Comparison of ENCODE assay signal across 8 cellular contexts in the genomic region with DNA sequence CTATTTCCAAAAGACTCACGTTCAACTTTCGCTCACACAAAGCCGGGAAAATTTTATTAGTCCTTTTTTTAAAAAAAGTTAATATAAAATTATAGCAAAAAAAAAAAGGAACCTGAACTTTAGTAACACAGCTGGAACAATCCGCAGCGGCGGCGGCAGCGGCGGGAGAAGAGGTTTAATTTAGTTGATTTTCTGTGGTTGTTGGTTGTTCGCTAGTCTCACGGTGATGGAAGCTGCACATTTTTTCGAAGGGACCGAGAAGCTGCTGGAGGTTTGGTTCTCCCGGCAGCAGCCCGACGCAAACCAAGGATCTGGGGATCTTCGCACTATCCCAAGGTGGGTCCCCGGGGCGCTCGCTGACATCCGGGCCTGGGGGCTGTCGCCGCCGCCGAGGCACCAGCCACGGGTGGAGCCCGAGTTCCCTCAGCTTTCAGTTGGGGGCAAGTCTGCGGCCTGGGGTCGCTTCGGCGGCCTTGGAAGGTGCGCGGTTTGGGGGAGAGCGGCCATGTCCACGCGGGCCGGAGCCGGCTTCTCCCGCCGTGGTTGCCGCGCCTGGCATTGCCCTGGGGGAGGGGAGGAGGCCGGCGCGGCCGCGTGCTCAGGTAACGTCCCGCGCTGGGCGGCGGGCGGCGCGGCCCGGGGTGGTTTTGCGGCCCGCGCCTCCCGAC. TPM values are rescaled to one million over a fixed set of nuclear protein-coding genes. Genes with fewer than 3 reads are reported as not detected.
DNase-seq lines count a peak whose midpoint lies in the region; ATAC-seq, FAIRE-seq and TF ChIP-seq lines count a peak whose summit lies in the region.

No MANE protein-coding gene starts in this region.

- H3K27me3 ChIP-seq in lung (ENCODE audit: control insufficient read depth, insufficient read depth), result no peaks in the 10 kb centered on the region

- DNase-seq in A549 (ENCODE audit: low read depth in 1 of 2, low spot score in 1 of 2) (peak in 1 of 2 experiments; percentile 30), activated B cell treated with CpG ODN at 0.5 μM for 24 hours (no peak), lung (ENCODE audit: low spot score) (peak; percentile 37), superior temporal gyrus (ENCODE audit: extremely low spot score) (no peak)
- DNase-seq in stimulated activated CD8-positive, alpha-beta memory T cell treated with anti-CD3 and anti-CD28 coated beads, Interleukin-7, amount 100 ng/mL, for 4 hours (ENCODE audit: low read depth in 2 of 2), result peak; percentile 7 to 41

- H3K4me3 ChIP-seq in A549, result peak overlapping the region; percentile 86
- H3K4me3 ChIP-seq in lung, result peak overlapping the region; percentile 98

- no peak for TF ChIP-seq RAD21 in A549 (conservative IDR thresholded peaks at IDR 0.05 in 1 of 2, IDR thresholded peaks at IDR 0.05 in 1 of 2)

- CTCF ChIA-PET in A549 (lab: Yijun Ruan, JAX), result interaction anchor here (0.6 to 2.0 kb wide), 5 partner anchors 23 to 193 kb away, joined by 3 to 7 read pairs (median 3); no protein-coding TSS in a partner anchor
- CTCF ChIA-PET in activated B cell treated with CpG ODN at 0.5 μM for 24 hours (lab: Charles Lee), result interaction anchor here (1.2 to 2.1 kb wide), 2 partner anchors 60 to 192 kb away, joined by 7 to 11 read pairs; partner anchors contain the start of gene CDK19

- no peaks in the 10 kb centered on the region for H3K9me3 Mint-ChIP-seq in activated B cell treated with CpG ODN at 0.5 μM for 24 hours

- TF ChIP-seq EP300 in A549 (IDR thresholded peaks at IDR 0.05), result no peak

- ATAC-seq in A549, result peak; percentile 36 to 51; a peak in 5 of 6 replicates
- ATAC-seq in GM18858 (IDR thresholded peaks at IDR 0.05; ENCODE audit: unreplicated experiment), result peak; percentile 1
- peak; percentile 11 for ATAC-seq in HG03432 (IDR thresholded peaks at IDR 0.05; ENCODE audit: unreplicated experiment)
- peak; percentile 12 for ATAC-seq in activated B cell treated with CpG ODN at 0.5 μM for 24 hours (ENCODE audit: low read depth)
- peak; percentile 29 for ATAC-seq in lung (ENCODE audit: insufficient read depth, low FRiP score)

- 1% methylated on average over 16 of the region's 60 CpGs for WGBS in A549 (ENCODE audit: missing lambda C conversion rate)
- 1% methylated on average over 51 to 60 of the region's 60 CpGs for WGBS in lung, 2 donors

- H3K4me1 Mint-ChIP-seq in activated B cell treated with CpG ODN at 0.5 μM for 24 hours, result peaks cover 44% of the 10 kb centered on the region

- H3K9me3 ChIP-seq in A549, result no peaks in the 10 kb centered on the region
- no peaks in the 10 kb centered on the region for H3K9me3 ChIP-seq in lung (ENCODE audit: control insufficient read depth in 2 of 2, insufficient read depth in 1 of 2, low read length in 1 of 2)

- peaks cover 10% of the 10 kb centered on the region for H3K36me3 Mint-ChIP-seq in activated B cell treated with CpG ODN at 0.5 μM for 24 hours (ENCODE audit: low read depth)

- no peak for TF ChIP-seq CTCF in A549 (IDR thresholded peaks at IDR 0.05)
- no peak for TF ChIP-seq CTCF in activated B cell treated with CpG ODN at 0.5 μM for 24 hours (IDR thresholded peaks at IDR 0.05)
- TF ChIP-seq CTCF in lung (IDR thresholded peaks at IDR 0.05; ENCODE audit: control extremely low read depth, extremely low read depth), result no peak

- peak overlapping the region; percentile 82 for H3K4me2 ChIP-seq in A549

- H3K4me1 ChIP-seq in A549 (peaks cover 33% of the 10 kb centered on the region), lung (ENCODE audit: control insufficient read depth in 2 of 2, insufficient read depth in 2 of 2, low read length in 2 of 2) (peaks cover 3 to 6% of the 10 kb centered on the region in 2 donors)

- H3K27ac Mint-ChIP-seq in activated B cell treated with CpG ODN at 0.5 μM for 24 hours, result peak overlapping the region; percentile 99

- H3K4me3 Mint-ChIP-seq in activated B cell treated with CpG ODN at 0.5 μM for 24 hours, result peak overlapping the region; percentile 99

- intact Hi-C loops in activated B cell treated with CpG ODN at 0.5 μM for 24 hours (cut with micrococcal nuclease), result loop anchor here (1.0 to 10.0 kb wide), 13 partner anchors 9 to 1490 kb away; partner anchors contain the start of genes AK9, CD164, CDC40 and CDK19

- no peaks in the 10 kb centered on the region for H3K27me3 Mint-ChIP-seq in activated B cell treated with CpG ODN at 0.5 μM for 24 hours

- POLR2A ChIA-PET in A549 (lab: Yijun Ruan, JAX), result interaction anchor here (0.6 to 6.8 kb wide), 27 partner anchors 9 to 728 kb away, joined by 3 to 162 read pairs (median 5); partner anchors contain the start of genes CDK19, GTF3C6 and RPF2
- POLR2A ChIA-PET in activated B cell treated with CpG ODN at 0.5 μM for 24 hours (lab: Charles Lee), result interaction anchor here (0.6 to 7.8 kb wide), 52 partner anchors 8 to 1993 kb away, joined by 3 to 530 read pairs (median 4); partner anchors contain the start of genes CD164, CDK19, GTF3C6 and MICAL1

- H3K36me3 ChIP-seq in lung (ENCODE audit: control insufficient read depth in 2 of 2, insufficient read depth in 2 of 2, low read length in 2 of 2), result no peaks in the 10 kb centered on the region

- H3K27ac ChIP-seq in A549 (peak overlapping the region; percentile 94 to 99), cingulate gyrus (ENCODE audit: low read depth, low read length) (peak overlapping the region; percentile 73), lung (ENCODE audit: low read depth in 1 of 2, low read length in 1 of 2) (peak overlapping the region; percentile 97)

- FAIRE-seq in A549 (lab: Jason Lieb, UNC), result no peak

- no peak for TF ChIP-seq POLR2A in A549 (IDR thresholded peaks at IDR 0.05; ENCODE audit: low read length)

TF ChIP-seq in A549, 52 proteins besides CTCF, POLR2A, EP300 and RAD21:
- TF ChIP-seq NFE2L2 (conservative IDR thresholded peaks at IDR 0.05; ENCODE audit: low read length) (no peak), SREBF2 (IDR thresholded peaks at IDR 0.05) (no peak), FOSL2 (IDR thresholded peaks at IDR 0.05) (no peak), FOSL2 (CRISPR knock-in tag; IDR thresholded peaks at IDR 0.05) (no peak), BHLHE40 (IDR thresholded peaks at IDR 0.05; ENCODE audit: low read depth, low read length) (no peak), PHF8 (IDR thresholded peaks at IDR 0.05; ENCODE audit: borderline replicate concordance, low read depth) (0 out of 2 replicates have a peak, but pooled peaks have one; percentile 83), HOXB13 (CRISPR knock-in tag; IDR thresholded peaks at IDR 0.05; ENCODE audit: low read depth) (no peak), POLR2AphosphoS2 (conservative IDR thresholded peaks at IDR 0.05; ENCODE audit: low read length) (no peak), CHD4 (IDR thresholded peaks at IDR 0.05; ENCODE audit: borderline replicate concordance) (no peak), MAX (IDR thresholded peaks at IDR 0.05) (peak; percentile 53; the same call in 1 of the 2 replicates), JUNB (IDR thresholded peaks at IDR 0.05) (no peak), HDAC2 (IDR thresholded peaks at IDR 0.05) (no peak), MYC (IDR thresholded peaks at IDR 0.05; ENCODE audit: borderline replicate concordance, low read length) (peak; percentile 68; the same call in 1 of the 2 replicates), NR3C1 (IDR thresholded peaks at IDR 0.05) (no peak), GATA3 (IDR thresholded peaks at IDR 0.05; ENCODE audit: borderline replicate concordance) (no peak), MAZ (IDR thresholded peaks at IDR 0.05; ENCODE audit: borderline replicate concordance, low read depth, low read length) (no peak), ELK1 (IDR thresholded peaks at IDR 0.05; ENCODE audit: low read depth, low read length) (no peak), JUN (IDR thresholded peaks at IDR 0.05) (peak; percentile 7 to 67; a peak in 3 of 5 replicates), ZC3H11A (IDR thresholded peaks at IDR 0.05) (no peak), RARB (CRISPR knock-in tag; IDR thresholded peaks at IDR 0.05) (no peak), E2F6 (IDR thresholded peaks at IDR 0.05; ENCODE audit: borderline replicate concordance, low read depth) (0 out of 2 replicates have a peak, but pooled peaks have one; percentile 16)

RNA-seq across cellular contexts. Expression of gene AMD1, which starts 0.4 kb away (rescaled TPM):
- polyA plus RNA-seq in A549 (2011; rRNA removed) (106 and 147 TPM in 2 replicates), A549 (2017; fragmentation: RNase III; extraction: RNeasy Plus Mini Kit Qiagen cat#74134 plus additional on column Dnase treatment) (82.3 to 89.2 TPM (median 83.6 TPM) in 3 replicates), lung (10 to 100 TPM; 36.9 to 52.5 TPM)
- 21.5 and 23.1 TPM in 2 replicates for polyA plus RNA-seq in A549 (2012; cell fraction: cytosol; rRNA removed)
- 5.9 and 10.0 TPM in 2 replicates for polyA plus RNA-seq in A549 (2012; cell fraction: nucleus; rRNA removed)
- 42.2 and 46.0 TPM in 2 replicates for polyA minus RNA-seq in A549 (2011; rRNA and poly(A)+ RNA removed)
- total RNA-seq in activated B cell treated with CpG ODN at 0.5 μM for 24 hours (61.7 and 65.5 TPM in 2 replicates), lung (10 to 100 TPM; 76.9 to 81.7 TPM)

RNA-seq across cellular contexts. Expression of gene CDK19, which starts 59.7 kb away (rescaled TPM):
- 17.3 and 18.6 TPM in 2 replicates for polyA plus RNA-seq in A549 (2011; rRNA removed)
- polyA plus RNA-seq in A549 (2012; cell fraction: cytosol; rRNA removed), result 2.7 and 3.8 TPM in 2 replicates
- 2.2 and 3.6 TPM in 2 replicates for polyA plus RNA-seq in A549 (2012; cell fraction: nucleus; rRNA removed)
- polyA plus RNA-seq in A549 (2017; fragmentation: RNase III; extraction: RNeasy Plus Mini Kit Qiagen cat#74134 plus additional on column Dnase treatment), result 6.1 to 7.7 TPM (median 7.1 TPM) in 3 replicates
- polyA minus RNA-seq in A549 (2011; rRNA and poly(A)+ RNA removed), result 6.7 and 8.5 TPM in 2 replicates
- 27.2 and 31.1 TPM in 2 replicates for total RNA-seq in activated B cell treated with CpG ODN at 0.5 μM for 24 hours
- total RNA-seq in lung, result 10 to 100 TPM; 14.6 to 37.9 TPM
- 1 to 10 TPM; 6.0 to 6.2 TPM for polyA plus RNA-seq in lung

Comparison
In these comparisons a context has a peak if more than half of its experiments do, and no peak if none do; other contexts are left out.
1. DNase-seq: peak in lung (single experiment) and stimulated activated CD8-positive, alpha-beta memory T cell treated with anti-CD3 and anti-CD28 coated beads, Interleukin-7, amount 100 ng/mL, for 4 hours (2 of 2); none in activated B cell treated with CpG ODN at 0.5 μM for 24 hours (single experiment) and superior temporal gyrus (single experiment).
2. Peak in every context shown above with its lines, with median percentiles within 50 percentile points of each other: ATAC-seq and H3K27ac ChIP-seq.